In the genomic region with DNA sequence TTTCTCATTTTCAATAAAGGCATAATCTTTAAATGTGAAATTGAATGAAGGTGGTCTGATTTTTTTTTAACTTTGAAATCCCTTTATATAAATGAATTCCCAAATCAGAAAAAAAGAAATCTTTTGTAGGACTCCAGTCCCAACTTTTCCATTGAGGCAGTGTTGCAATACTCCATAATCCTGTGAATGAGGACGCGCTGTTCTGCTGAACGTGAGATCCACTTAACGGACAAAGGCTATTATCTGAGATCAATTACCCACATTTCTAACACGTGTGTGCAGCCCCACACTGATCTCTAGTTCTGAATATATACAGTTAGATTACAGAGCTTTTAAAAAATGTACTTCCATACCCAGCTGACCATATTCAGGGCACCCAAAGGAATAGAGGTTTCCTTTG, we compare ENCODE assay signal across 16 cellular contexts. TPM values are rescaled to one million over a fixed set of nuclear protein-coding genes. Genes with fewer than 3 reads are reported as not detected.
"Had no signal": no experiment of that assay in that cellular context is flagged by ENCODE, and none has a peak within 500 bp of the region (broad histone marks: within the 10 kb centered on the region; RNA-seq: fewer than 3 reads in every experiment).

No MANE protein-coding gene starts in this region.

- H3K27ac Mint-ChIP-seq: activated T-helper 17 cell treated with anti-CD3 and anti-CD28 coated beads, Interleukin-2, amount 50 U/mL, for 72 hours; T-helper 2 cell treated with Interferon-gamma antibody and Interleukin-4, amounts not matched to agents 5 μg/mL and 100 μg/mL, for 36 hours had no signal

- H3K27me3 ChIP-seq: colonic mucosa, ovary had no signal

- H3K4me3 Mint-ChIP-seq: activated T-helper 17 cell treated with anti-CD3 and anti-CD28 coated beads, Interleukin-2, amount 50 U/mL, for 72 hours; mesothelial cell of epicardium; stimulated activated naive CD8-positive, alpha-beta T cell treated with anti-CD3 and anti-CD28 coated beads, Interleukin-15, Interleukin-2, amounts not matched to agents 100 ng/mL and 50 ng/mL, for 24 hours; T-helper 2 cell treated with Interferon-gamma antibody and Interleukin-4, amounts not matched to agents 5 μg/mL and 100 μg/mL, for 36 hours had no signal

- H3K9me3 Mint-ChIP-seq: activated T-helper 17 cell treated with anti-CD3 and anti-CD28 coated beads, Interleukin-2, amount 50 U/mL, for 72 hours; mesothelial cell of epicardium; stimulated activated naive CD8-positive, alpha-beta T cell treated with anti-CD3 and anti-CD28 coated beads, Interleukin-15, Interleukin-2, amounts not matched to agents 100 ng/mL and 50 ng/mL, for 24 hours; T-helper 2 cell treated with Interferon-gamma antibody and Interleukin-4, amounts not matched to agents 5 μg/mL and 100 μg/mL, for 36 hours had no signal

- H3K27me3 Mint-ChIP-seq: activated T-helper 17 cell treated with anti-CD3 and anti-CD28 coated beads, Interleukin-2, amount 50 U/mL, for 72 hours; stimulated activated naive CD8-positive, alpha-beta T cell treated with anti-CD3 and anti-CD28 coated beads, Interleukin-15, Interleukin-2, amounts not matched to agents 100 ng/mL and 50 ng/mL, for 24 hours had no signal

- H3K4me3 ChIP-seq: colonic mucosa, lung, ovary had no signal

- H3K9me3 ChIP-seq: colonic mucosa, ovary had no signal

- H3K36me3 ChIP-seq: colonic mucosa, ovary had no signal

- H3K4me1 ChIP-seq: colonic mucosa had no signal

- H3K27ac ChIP-seq: colonic mucosa had no signal

RNA-seq across cellular contexts. Expression of gene PADI6, which starts 48.4 kb away (rescaled TPM):
- total RNA-seq: activated CD8-positive, alpha-beta memory T cell treated with anti-CD3 and anti-CD28 coated beads for 36 hours; activated T-helper 17 cell treated with anti-CD3 and anti-CD28 coated beads, Interleukin-2, amount 50 U/mL, for 72 hours; colonic mucosa; esophagus mucosa; lung; mesothelial cell of epicardium; myocyte; pulmonary artery endothelial cell; sciatic nerve; temporal lobe; ureter had no signal
- polyA plus RNA-seq: adipose tissue, lung, neural cell had no signal
